ENCODE assay signal across 7 cellular contexts in genomic region chr12:93292213-93292612, GRCh38.
"Had no signal": no experiment of that assay in that cellular context is flagged by ENCODE, and none has a peak within 500 bp of the region (broad histone marks: within the 10 kb centered on the region; RNA-seq: fewer than 3 reads in every experiment).

No MANE protein-coding gene starts in this region.

- H3K4me3 Mint-ChIP-seq: H9, IgD-negative memory B cell had no signal

- H2AFZ ChIP-seq: GM23248 had no signal

- H3K9me3 Mint-ChIP-seq: IgD-negative memory B cell had no signal

- H3K36me3 Mint-ChIP-seq: IgD-negative memory B cell had no signal

- H3K9ac ChIP-seq: GM23248 had no signal

- DNase-seq: GM23248, GOT3, H9, HCEC 1CT, KG1 had no signal

- H3K27ac Mint-ChIP-seq: H9, IgD-negative memory B cell had no signal

- FAIRE-seq: HTR-8/SVneo had no signal

- H3K4me3 ChIP-seq: GM23248 had no signal

- H3K27ac ChIP-seq: GM23248 had no signal
